21 cellular contexts compared by ENCODE assay signal in the genomic region with DNA sequence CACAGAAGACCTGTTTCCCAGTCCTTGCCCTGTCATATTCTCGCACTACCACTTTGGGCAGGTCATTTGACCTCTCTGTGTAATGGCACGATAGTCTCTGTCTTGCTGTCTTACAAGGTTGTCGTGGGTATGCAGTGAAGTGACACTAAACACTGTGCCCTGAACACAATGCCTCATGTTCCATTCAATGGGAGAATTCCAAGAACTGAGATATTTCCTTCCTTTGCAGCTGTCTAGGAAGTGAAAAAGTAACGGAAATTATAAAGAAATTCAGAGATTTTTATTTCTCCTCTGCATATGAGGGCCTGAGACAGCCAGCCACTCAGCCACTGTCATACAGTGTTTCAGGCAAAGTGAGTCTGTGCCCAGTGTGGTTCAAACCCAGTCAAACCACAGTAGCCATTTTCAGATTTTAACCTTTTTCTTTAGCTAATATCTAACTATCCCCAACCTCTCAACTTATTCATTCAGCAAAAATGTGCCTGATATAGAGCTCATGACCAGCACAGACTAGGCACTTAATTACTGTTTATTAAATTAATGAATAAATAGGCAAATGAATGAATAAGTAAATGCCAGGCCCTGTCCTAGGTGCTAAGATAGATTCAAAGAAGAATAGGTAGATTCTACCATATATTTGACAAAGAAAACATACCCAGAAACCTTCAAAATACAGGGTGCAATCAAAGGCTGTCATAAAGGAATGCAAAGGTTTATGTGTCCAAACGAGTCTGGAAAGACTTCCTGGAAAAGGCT. TPM values are rescaled to one million over a fixed set of nuclear protein-coding genes. Genes with fewer than 3 reads are reported as not detected.
DNase-seq lines count a peak whose midpoint lies in the region; ATAC-seq, FAIRE-seq and TF ChIP-seq lines count a peak whose summit lies in the region.
"Had no signal": no experiment of that assay in that cellular context is flagged by ENCODE, and none has a peak within 500 bp of the region (broad histone marks: within the 10 kb centered on the region; RNA-seq: fewer than 3 reads in every experiment).

No MANE protein-coding gene starts in this region.

- CTCF ChIA-PET in Panc1 (lab: Charles Lee) = no interaction called here

- no peaks in the 10 kb centered on the region for H3K27me3 Mint-ChIP-seq in chondrocyte (ENCODE audit: low read depth)

- peak; percentile 13 for FAIRE-seq in GM12891 (lab: Jason Lieb, UNC)
- FAIRE-seq: GM19239 had no signal

- TF ChIP-seq POLR2A in GM12891 (IDR thresholded peaks at IDR 0.05; ENCODE audit: low read depth, low read length) (no peak), stomach (IDR thresholded peaks at IDR 0.05) (no peak)

- no peak for DNase-seq in GM12891 (ENCODE audit: insufficient read length, low spot score)
- DNase-seq in Panc1 (ENCODE audit: low read depth, low spot score) = no peak
- no peak for DNase-seq in stomach
- DNase-seq in chondrocyte (ENCODE audit: low spot score) = no peak
- DNase-seq: activated CD4-positive, alpha-beta memory T cell treated with anti-CD3 and anti-CD28 coated beads for 36 hours; activated gamma-delta T cell treated with Interleukin-2 at 50 U/mL for 16 hours; activated T-cell treated with anti-CD3 and anti-CD28 coated beads for 4 hours; CD8-positive, alpha-beta T cell; DMS79; NCI-H187 treated with DMSO at 0.1 percent for 48 hours; NCI-H69; nucleus accumbens; substantia nigra had no signal

- in situ Hi-C loops in Panc1 (cut with HindIII; ENCODE audit: low pct_unique_long_range_greater_than_20kb, low sequenced_read_pairs) = no loop called here

- WGBS in stomach, 5 donors = 52 to 67% (median 66%) methylated on average over 5 of the region's 5 CpGs

- H3K27ac Mint-ChIP-seq in chondrocyte (ENCODE audit: unreplicated experiment) = no peak overlapping the region
- H3K27ac Mint-ChIP-seq: activated CD4-positive, alpha-beta memory T cell treated with anti-CD3 and anti-CD28 coated beads for 36 hours; CD8-positive, alpha-beta T cell had no signal

- no peak overlapping the region for H3K4me3 Mint-ChIP-seq in chondrocyte (ENCODE audit: unreplicated experiment)
- H3K4me3 Mint-ChIP-seq: activated CD4-positive, alpha-beta memory T cell treated with anti-CD3 and anti-CD28 coated beads for 36 hours; CD8-positive, alpha-beta T cell had no signal

- POLR2A ChIA-PET in Panc1 (lab: Charles Lee) = no interaction called here

- H3K27me3 ChIP-seq in Panc1 (ENCODE audit: control insufficient read depth, insufficient read depth, low read length) (no peaks in the 10 kb centered on the region), mucosa of rectum (ENCODE audit: control insufficient read depth in 2 of 2, insufficient read depth in 2 of 2, low read length in 2 of 2) (no peaks in the 10 kb centered on the region), stomach (no peaks in the 10 kb centered on the region)

- ATAC-seq in Panc1 = no peak
- no peak for ATAC-seq in HG02642 (IDR thresholded peaks at IDR 0.05; ENCODE audit: poor library complexity, unreplicated experiment)
- no peak for ATAC-seq in HG03175 (IDR thresholded peaks at IDR 0.05; ENCODE audit: unreplicated experiment)
- ATAC-seq: CD8-positive, alpha-beta T cell had no signal

- TF ChIP-seq EP300 in stomach (IDR thresholded peaks at IDR 0.05) = no peak

- H3K36me3 ChIP-seq in Panc1 (ENCODE audit: control insufficient read depth, insufficient read depth, low read length) (no peaks in the 10 kb centered on the region), mucosa of rectum (ENCODE audit: control insufficient read depth in 2 of 2, insufficient read depth in 2 of 2, low read length in 2 of 2) (no peaks in the 10 kb centered on the region), stomach (no peaks in the 10 kb centered on the region)

- no peaks in the 10 kb centered on the region for H3K9me3 ChIP-seq in Panc1 (ENCODE audit: control insufficient read depth, insufficient read depth, low read depth, low read length)
- no peaks in the 10 kb centered on the region for H3K9me3 ChIP-seq in mucosa of rectum (ENCODE audit: control insufficient read depth in 2 of 2, low read length in 2 of 2)
- no peaks in the 10 kb centered on the region for H3K9me3 ChIP-seq in stomach

- intact Hi-C loops in Panc1 (cut with micrococcal nuclease; ENCODE audit: unreplicated experiment) = no loop called here
- intact Hi-C loops in stomach (cut with DNase I; ENCODE audit: low total_unique reads) = no loop called here

- peak overlapping the region; percentile 68 for H3K27ac ChIP-seq in Panc1 (ENCODE audit: low read length)
- peak overlapping the region; percentile 31 to 49 for H3K27ac ChIP-seq in mucosa of rectum (ENCODE audit: low read depth in 2 of 2, low read length in 2 of 2)
- H3K27ac ChIP-seq in stomach = peak overlapping the region in 3 of 5 donors; percentile 20 to 80 (median 74)

- no peaks in the 10 kb centered on the region for H3K36me3 Mint-ChIP-seq in chondrocyte (ENCODE audit: low read depth)
- H3K36me3 Mint-ChIP-seq: activated CD4-positive, alpha-beta memory T cell treated with anti-CD3 and anti-CD28 coated beads for 36 hours; CD8-positive, alpha-beta T cell had no signal

- BruUV-seq in Panc1 (replicated peaks; lab: Mats Ljungman, UMichigan) = no TSS peak

- H3K9ac ChIP-seq in mucosa of rectum (ENCODE audit: low read depth in 1 of 2, low read length in 2 of 2) = no peak overlapping the region

- H3K4me3 ChIP-seq in Panc1 (ENCODE audit: low read depth in 2 of 2, low read length in 2 of 2) = no peak overlapping the region
- no peak overlapping the region for H3K4me3 ChIP-seq in mucosa of rectum (ENCODE audit: low read length in 2 of 2)
- H3K4me3 ChIP-seq in stomach = no peak overlapping the region

- peaks cover 25% of the 10 kb centered on the region for H3K4me1 ChIP-seq in Panc1 (ENCODE audit: control insufficient read depth, insufficient read depth, low read length)
- H3K4me1 ChIP-seq in mucosa of rectum (ENCODE audit: control insufficient read depth in 2 of 2, insufficient read depth in 2 of 2, low read length in 2 of 2) = peaks cover 0 to 5% of the 10 kb centered on the region in 2 donors
- peaks cover 5 to 71% (median 20%) of the 10 kb centered on the region in 4 donors for H3K4me1 ChIP-seq in stomach

- TF ChIP-seq CTCF in Panc1 (IDR thresholded peaks at IDR 0.05) (no peak), stomach (IDR thresholded peaks at IDR 0.05) (no peak), chondrocyte (IDR thresholded peaks at IDR 0.05) (no peak)

- peaks cover 40% of the 10 kb centered on the region for H3K4me1 Mint-ChIP-seq in chondrocyte (ENCODE audit: low read depth)

- H3K9me3 Mint-ChIP-seq in chondrocyte (ENCODE audit: low read depth) = no peaks in the 10 kb centered on the region
- H3K9me3 Mint-ChIP-seq: activated CD4-positive, alpha-beta memory T cell treated with anti-CD3 and anti-CD28 coated beads for 36 hours; CD8-positive, alpha-beta T cell had no signal

TF ChIP-seq in GM12891, 5 proteins besides CTCF, POLR2A, EP300 and RAD21:
- TF ChIP-seq TAF1 (IDR thresholded peaks at IDR 0.05; ENCODE audit: low read depth, low read length) (no peak), SPI1 (IDR thresholded peaks at IDR 0.05; ENCODE audit: low read depth, low read length) (no peak), POLR2AphosphoS5 (IDR thresholded peaks at IDR 0.05; ENCODE audit: low read depth, low read length) (no peak), PAX5 (IDR thresholded peaks at IDR 0.05; ENCODE audit: insufficient read depth, low read length, severe bottlenecking) (no peak), POU2F2 (IDR thresholded peaks at IDR 0.05; ENCODE audit: low read depth, low read length) (no peak)

RNA-seq across cellular contexts. Expression of gene CCL2, which starts 11.9 kb away (rescaled TPM):
- not detected for polyA plus RNA-seq in GM12891 (2012; ENCODE audit: low read depth, missing spikeins)
- total RNA-seq in Panc1 (2021; ENCODE audit: unreplicated experiment) (513 TPM), stomach (10 to 100 TPM in 3 of 5 donors, 1 to 10 TPM in 2; 3.8 to 29.9 (median 11.1) TPM), chondrocyte (15.4 to 42.1 TPM (median 36.6 TPM) in 3 replicates)
- polyA plus RNA-seq in Panc1 (2012; ENCODE audit: insufficient read length) = 230 TPM
- polyA plus RNA-seq in stomach = 100 to 1,000 TPM in 1 of 3 donors, 10 to 100 TPM in 2; 30.8 to 194 (median 81.8) TPM
- total RNA-seq: activated CD4-positive, alpha-beta memory T cell treated with anti-CD3 and anti-CD28 coated beads for 36 hours; CD8-positive, alpha-beta T cell; LHCN-M2 had no signal

RNA-seq across cellular contexts. Expression of gene CCL7, which starts 26.9 kb away (rescaled TPM):
- polyA plus RNA-seq in GM12891 (2012; ENCODE audit: low read depth, missing spikeins) = not detected
- total RNA-seq in Panc1 (2021; ENCODE audit: unreplicated experiment) (0.31 TPM), stomach (not detected), chondrocyte (not detected in 3 replicates)
- not detected for polyA plus RNA-seq in Panc1 (2012; ENCODE audit: insufficient read length)
- not detected for polyA plus RNA-seq in stomach
- total RNA-seq: activated CD4-positive, alpha-beta memory T cell treated with anti-CD3 and anti-CD28 coated beads for 36 hours; CD8-positive, alpha-beta T cell; LHCN-M2; lower leg skin; renal cortical epithelial cell had no signal

RNA-seq across cellular contexts. Expression of gene CCL11, which starts 42.4 kb away (rescaled TPM):
- not detected for polyA plus RNA-seq in GM12891 (2012; ENCODE audit: low read depth, missing spikeins)
- total RNA-seq in Panc1 (2021; ENCODE audit: unreplicated experiment) (not detected), stomach (1 to 10 TPM in 3 of 5 donors, not detected in 2; 2.0 to 4.0 (median 2.8) TPM), chondrocyte (not detected in 3 replicates)
- polyA plus RNA-seq in Panc1 (2012; ENCODE audit: insufficient read length) = not detected
- 10 to 100 TPM in 2 of 3 donors, 1 to 10 TPM in 1; 2.0 to 80.0 (median 29.0) TPM for polyA plus RNA-seq in stomach
- total RNA-seq: activated CD4-positive, alpha-beta memory T cell treated with anti-CD3 and anti-CD28 coated beads for 36 hours; CD8-positive, alpha-beta T cell; fibroblast of villous mesenchyme; LHCN-M2; lower leg skin; renal cortical epithelial cell had no signal

Comparison
In these comparisons a context has a peak if more than half of its experiments do, and no peak if none do; other contexts are left out.
1. RNA of gene CCL2, which starts 11.9 kb away (total RNA-seq): 513 TPM in Panc1 (single experiment); 15.4 to 42.1 TPM in chondrocyte and 3.8 to 29.9 TPM in stomach; every median in the first group is over 10 times any median in the second.
2. Peak in every context shown above with its lines, with median percentiles within 50 percentile points of each other: H3K27ac ChIP-seq.